In genomic region chr6:107629545-107630147, GRCh38 we compare ENCODE assay signal across 18 cellular contexts.
A peak's percentile ranks its signal among the peaks of the same experiment; 100 is the strongest.
DNase-seq lines count a peak whose midpoint lies in the region; ATAC-seq, FAIRE-seq and TF ChIP-seq lines count a peak whose summit lies in the region.
"Had no signal": no experiment of that assay in that cellular context is flagged by ENCODE, and none has a peak within 500 bp of the region (broad histone marks: within the 10 kb centered on the region; RNA-seq: fewer than 3 reads in every experiment).

No MANE protein-coding gene starts in this region.

- FAIRE-seq in small intestine (lab: Jason Lieb, UNC) = no peak
- FAIRE-seq: G401.6 had no signal

- H3K4me3 ChIP-seq in LNCaP clone FGC (ENCODE audit: low read depth, low read length) (no peak overlapping the region), psoas muscle (no peak overlapping the region), small intestine (ENCODE audit: low read depth in 1 of 2, low read length in 2 of 2) (no peak overlapping the region)
- H3K4me3 ChIP-seq: lower lobe of right lung, ovary had no signal

- peaks cover 5% of the 10 kb centered on the region for H3K36me3 Mint-ChIP-seq in activated CD4-positive, alpha-beta memory T cell treated with anti-CD3 and anti-CD28 coated beads, Interleukin-2, amount 10 ng/mL, durations not matched to agents 7 days and 5 days (ENCODE audit: low read depth)

- H3K27me3 ChIP-seq in psoas muscle (ENCODE audit: insufficient read depth in 3 of 3, low read length in 2 of 3) (no peaks in the 10 kb centered on the region), small intestine (ENCODE audit: control insufficient read depth in 2 of 2, insufficient read depth in 2 of 2, low read length in 2 of 2) (peaks cover 5 to 9% of the 10 kb centered on the region in 2 donors)
- H3K27me3 ChIP-seq: ovary had no signal

- H3K27ac ChIP-seq in VCaP (peak overlapping the region; percentile 57), psoas muscle (peak overlapping the region; percentile 53), small intestine (ENCODE audit: low read depth in 1 of 2, low read length in 1 of 2) (no peak overlapping the region)
- H3K27ac ChIP-seq: lower lobe of right lung, ovary had no signal

- WGBS in psoas muscle, 3 donors = 68 to 78% (median 74%) methylated on average over 6 of the region's 6 CpGs
- WGBS in small intestine, 3 donors = 69 to 85% (median 80%) methylated on average over 6 of the region's 6 CpGs

- no peaks in the 10 kb centered on the region for H3K9me3 Mint-ChIP-seq in activated CD4-positive, alpha-beta memory T cell treated with anti-CD3 and anti-CD28 coated beads, Interleukin-2, amount 10 ng/mL, durations not matched to agents 7 days and 5 days

- H3K27ac Mint-ChIP-seq in activated CD4-positive, alpha-beta memory T cell treated with anti-CD3 and anti-CD28 coated beads, Interleukin-2, amount 10 ng/mL, durations not matched to agents 7 days and 5 days = no peak overlapping the region
- H3K27ac Mint-ChIP-seq: activated CD8-positive, alpha-beta memory T cell treated with anti-CD3 and anti-CD28 coated beads, Interleukin-2, amount 10 ng/mL, durations not matched to agents 7 days and 5 days had no signal

- DNase-seq in LNCaP clone FGC (ENCODE audit: low read depth) (peak; percentile 40), NCI-H2107 (lab: John Stamatoyannopoulos, UW) (peak; percentile 18), psoas muscle (no peak), small intestine (no peak)
- DNase-seq in stimulated activated CD4-positive, alpha-beta T cell treated with anti-CD3 and anti-CD28 coated beads, Interleukin-4, amount 100 ng/mL, for 24 hours = no peak
- no peak for DNase-seq in activated CD4-positive, alpha-beta memory T cell treated with anti-CD3 and anti-CD28 coated beads, Interleukin-2, amount 10 ng/mL, durations not matched to agents 7 days and 5 days
- DNase-seq: activated CD4-positive, CD25-positive, alpha-beta regulatory T cell treated with anti-CD3 and anti-CD28 coated beads, Interleukin-2, amount 50 U/mL, for 72 hours; activated CD8-positive, alpha-beta memory T cell treated with anti-CD3 and anti-CD28 coated beads, Interleukin-2, amount 10 ng/mL, durations not matched to agents 7 days and 5 days; AML-193; HCEC 1CT; KBM-7; lower lobe of right lung; ovary; T-helper 9 cell had no signal

- H3K36me3 ChIP-seq in psoas muscle (ENCODE audit: insufficient read depth in 1 of 2, low read depth in 1 of 2) (peaks cover 0 to 4% of the 10 kb centered on the region in 2 donors), small intestine (ENCODE audit: control insufficient read depth in 2 of 2, insufficient read depth in 2 of 2, low read length in 2 of 2) (no peaks in the 10 kb centered on the region)
- H3K36me3 ChIP-seq: lower lobe of right lung, ovary had no signal

- no peak overlapping the region for H3K4me3 Mint-ChIP-seq in activated CD4-positive, alpha-beta memory T cell treated with anti-CD3 and anti-CD28 coated beads, Interleukin-2, amount 10 ng/mL, durations not matched to agents 7 days and 5 days
- H3K4me3 Mint-ChIP-seq: activated CD8-positive, alpha-beta memory T cell treated with anti-CD3 and anti-CD28 coated beads, Interleukin-2, amount 10 ng/mL, durations not matched to agents 7 days and 5 days had no signal

- CTCF ChIA-PET in activated CD4-positive, alpha-beta memory T cell treated with anti-CD3 and anti-CD28 coated beads, Interleukin-2, amount 10 ng/mL, durations not matched to agents 7 days and 5 days (lab: Charles Lee) = interaction anchor here (0.5 to 0.7 kb wide), 3 partner anchors 66 to 548 kb away, joined by 3 to 5 read pairs (median 3); no protein-coding TSS in a partner anchor

- H3K9me3 ChIP-seq in psoas muscle (no peaks in the 10 kb centered on the region), small intestine (ENCODE audit: control insufficient read depth, low read depth) (no peaks in the 10 kb centered on the region)
- H3K9me3 ChIP-seq: lower lobe of right lung, ovary had no signal

- intact Hi-C loops in psoas muscle (cut with DNase I) = no loop called here

- TF ChIP-seq CTCF in LNCaP clone FGC (IDR thresholded peaks at IDR 0.05; ENCODE audit: control insufficient read depth, extremely low read depth, insufficient read depth) (no peak), VCaP (conservative IDR thresholded peaks at IDR 0.05) (no peak), psoas muscle (IDR thresholded peaks at IDR 0.05) (no peak)

- peaks cover 47% of the 10 kb centered on the region for H3K27me3 Mint-ChIP-seq in activated CD4-positive, alpha-beta memory T cell treated with anti-CD3 and anti-CD28 coated beads, Interleukin-2, amount 10 ng/mL, durations not matched to agents 7 days and 5 days

- H3K4me1 Mint-ChIP-seq in activated CD4-positive, alpha-beta memory T cell treated with anti-CD3 and anti-CD28 coated beads, Interleukin-2, amount 10 ng/mL, durations not matched to agents 7 days and 5 days = peaks cover 6% of the 10 kb centered on the region

- H3K4me1 ChIP-seq in psoas muscle = peaks cover 39% of the 10 kb centered on the region
- H3K4me1 ChIP-seq in small intestine (ENCODE audit: control insufficient read depth in 2 of 2, insufficient read depth in 1 of 2, low read depth in 1 of 2, low read length in 1 of 2) = no peaks in the 10 kb centered on the region
- H3K4me1 ChIP-seq: lower lobe of right lung had no signal

- no peak for ATAC-seq in psoas muscle
- ATAC-seq: activated CD8-positive, alpha-beta memory T cell treated with anti-CD3 and anti-CD28 coated beads, Interleukin-2, amount 10 ng/mL, durations not matched to agents 7 days and 5 days; esophagus mucosa; lower lobe of right lung; Panc1 had no signal

- POLR2A ChIA-PET in activated CD4-positive, alpha-beta memory T cell treated with anti-CD3 and anti-CD28 coated beads, Interleukin-2, amount 10 ng/mL, durations not matched to agents 7 days and 5 days (lab: Charles Lee) = no interaction called here

Comparison
In these comparisons a context has a peak if more than half of its experiments do, and no peak if none do; other contexts are left out.
1. DNase-seq: peak in LNCaP clone FGC (single experiment) and NCI-H2107 (single experiment); none in psoas muscle (0 of 2), stimulated activated CD4-positive, alpha-beta T cell treated with anti-CD3 and anti-CD28 coated beads, Interleukin-4, amount 100 ng/mL, for 24 hours (single experiment), small intestine (single experiment) and activated CD4-positive, alpha-beta memory T cell treated with anti-CD3 and anti-CD28 coated beads, Interleukin-2, amount 10 ng/mL, durations not matched to agents 7 days and 5 days (single experiment).
2. H3K27ac ChIP-seq: peak in VCaP (single experiment) and psoas muscle (single experiment); none in small intestine (0 of 2).